In genomic region chr1:226600254-226600653, GRCh38 we compare ENCODE assay signal across 30 cellular contexts. TPM values are rescaled to one million over a fixed set of nuclear protein-coding genes. Genes with fewer than 3 reads are reported as not detected.
DNase-seq lines count a peak whose midpoint lies in the region; ATAC-seq and TF ChIP-seq lines count a peak whose summit lies in the region.
"Had no signal": no experiment of that assay in that cellular context is flagged by ENCODE, and none has a peak within 500 bp of the region (broad histone marks: within the 10 kb centered on the region; RNA-seq: fewer than 3 reads in every experiment).

No MANE protein-coding gene starts in this region.

- H3K79me2 ChIP-seq in osteoblast (ENCODE audit: insufficient read depth, low read length) = no peaks in the 10 kb centered on the region

- H3K27ac ChIP-seq in osteoblast (ENCODE audit: low read depth, low read length) = no peak overlapping the region
- H3K27ac ChIP-seq: BLaER1 treated with 17β-estradiol and CSF1 and Interleukin-3, amounts not matched to agents 10 nM and 100 nM; SK-N-MC had no signal

- no peaks in the 10 kb centered on the region for H3K36me3 ChIP-seq in osteoblast (ENCODE audit: insufficient read depth, low read length)
- H3K36me3 ChIP-seq: BLaER1 treated with 17β-estradiol and CSF1 and Interleukin-3, amounts not matched to agents 10 nM and 100 nM had no signal

- no peaks in the 10 kb centered on the region for H3K27me3 ChIP-seq in osteoblast (ENCODE audit: insufficient read depth, low read length)
- H3K27me3 ChIP-seq: BLaER1 treated with 17β-estradiol and CSF1 and Interleukin-3, amounts not matched to agents 10 nM and 100 nM had no signal

- intact Hi-C loops in cardiac septum (cut with DNase I) (no loop called here), Right ventricle myocardium inferior (cut with DNase I) (loop anchor here (10.0 kb wide), 1 partner anchor 175 kb away; no protein-coding TSS in a partner anchor)

- no peak for TF ChIP-seq CTCF in osteoblast (IDR thresholded peaks at IDR 0.05; ENCODE audit: extremely low read depth, low read depth, low read length)

- H4K20me1 ChIP-seq in osteoblast (ENCODE audit: insufficient read depth, low read length) = no peaks in the 10 kb centered on the region
- H4K20me1 ChIP-seq: BLaER1 treated with 17β-estradiol and CSF1 and Interleukin-3, amounts not matched to agents 10 nM and 100 nM had no signal

- no peak overlapping the region for H2AFZ ChIP-seq in osteoblast (ENCODE audit: low read length)

- no peak overlapping the region for H3K4me3 ChIP-seq in osteoblast (ENCODE audit: insufficient read depth, low read length)
- H3K4me3 ChIP-seq: BLaER1 treated with 17β-estradiol and CSF1 and Interleukin-3, amounts not matched to agents 10 nM and 100 nM; K562; SK-N-MC had no signal

- H3K4me1 ChIP-seq in osteoblast (ENCODE audit: insufficient read depth, low read length) = peaks cover 14% of the 10 kb centered on the region

- H3K4me2 ChIP-seq in osteoblast (ENCODE audit: insufficient read depth, low read length) = no peak overlapping the region
- H3K4me2 ChIP-seq: BLaER1 treated with 17β-estradiol and CSF1 and Interleukin-3, amounts not matched to agents 10 nM and 100 nM had no signal

- DNase-seq in cardiac septum (ENCODE audit: low spot score) (peak; percentile 49), Right ventricle myocardium inferior (ENCODE audit: missing footprints) (no peak), cerebellar cortex (ENCODE audit: low spot score) (peak; percentile 22), osteoblast (ENCODE audit: insufficient read length, low spot score, missing footprints) (peak; percentile 64), AG20443 (ENCODE audit: low spot score) (no peak), NCI-H1092 treated with DMSO at 0.1 percent for 48 hours (lab: John Stamatoyannopoulos, UW) (no peak), NCI-H526 treated with DMSO at 0.1 percent for 48 hours (lab: John Stamatoyannopoulos, UW) (no peak)
- DNase-seq: AML-193; CD4-positive, alpha-beta memory T cell; COR-L47; EL; GF-D8; Kasumi-1; MV-4-11; NCI-H1105 treated with DMSO at 0.1 percent for 48 hours; NCI-H146; NCI-H1930; NCI-H2107; NCI-H446 treated with DMSO at 0.1 percent for 48 hours; NCI-H526; SIG-M5 had no signal

- ATAC-seq in Right ventricle myocardium inferior = no peak
- ATAC-seq: HepG2, K562, Panc1 had no signal

- H3K9me3 ChIP-seq in osteoblast (ENCODE audit: low read depth, low read length) = no peaks in the 10 kb centered on the region

RNA-seq across cellular contexts. Expression of gene STUM, which starts 51.7 kb away (rescaled TPM):
- 0.78 TPM for total RNA-seq in cardiac septum
- 1.4 TPM for total RNA-seq in Right ventricle myocardium inferior
- under 0.01 TPM in 1 of 2 replicates, not detected in the other for total RNA-seq in osteoblast
- total RNA-seq: CD4-positive, alpha-beta memory T cell; H4; HepG2; HT1080; K562; M059J; OCI-LY7 had no signal

Comparison
In these comparisons a context has a peak if more than half of its experiments do, and no peak if none do; other contexts are left out.
1. DNase-seq: peak in cardiac septum (single experiment), cerebellar cortex (single experiment) and osteoblast (single experiment); none in Right ventricle myocardium inferior (single experiment), AG20443 (single experiment), NCI-H1092 treated with DMSO at 0.1 percent for 48 hours (single experiment) and NCI-H526 treated with DMSO at 0.1 percent for 48 hours (single experiment).